ENCODE assay signal across 10 cellular contexts in the genomic region with DNA sequence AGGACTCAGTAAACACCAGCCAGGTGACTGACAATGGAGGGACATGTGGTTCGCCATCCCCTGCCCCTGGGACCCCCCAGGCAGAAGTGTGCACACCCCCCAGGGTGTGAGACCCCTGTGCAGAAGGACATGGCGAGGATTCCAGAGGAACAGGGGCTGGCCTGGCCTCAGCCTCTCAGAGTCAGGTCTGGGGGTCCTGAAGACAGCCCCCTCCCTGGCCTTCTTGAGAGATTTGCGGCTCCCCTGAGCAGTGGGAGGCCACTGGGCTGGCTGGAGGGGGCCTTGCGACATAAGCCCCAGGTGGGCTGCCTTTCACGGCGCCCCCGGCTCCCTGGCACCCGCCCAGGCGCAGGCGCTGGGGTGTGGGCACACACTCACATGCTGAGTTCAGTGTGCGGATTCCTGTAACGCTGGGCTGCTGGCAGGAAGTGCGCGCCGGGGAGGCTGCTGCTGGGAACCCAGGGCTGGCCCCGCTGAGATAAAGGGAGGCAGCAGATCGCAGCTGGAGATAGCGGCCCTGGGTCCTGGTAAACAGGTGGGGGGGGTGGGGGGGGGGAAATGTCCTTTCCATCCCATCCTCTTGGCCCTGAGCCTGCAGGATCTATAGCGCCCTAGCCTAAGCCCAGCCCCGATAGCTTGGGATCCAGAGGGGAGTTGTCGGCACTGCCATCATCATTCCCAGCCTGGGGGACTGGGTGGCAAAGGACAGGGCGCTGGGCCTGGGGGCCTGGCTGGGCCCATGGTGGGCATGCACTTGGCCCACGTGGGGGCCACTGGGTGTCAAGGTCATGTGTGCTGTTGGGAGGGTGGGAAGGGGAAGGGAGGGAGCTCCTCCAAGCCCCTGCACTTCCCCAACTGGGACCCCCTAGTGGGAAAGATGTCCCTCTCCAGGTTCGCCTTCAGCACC. TPM values are rescaled to one million over a fixed set of nuclear protein-coding genes. Genes with fewer than 3 reads are reported as not detected.
DNase-seq lines count a peak whose midpoint lies in the region; ATAC-seq and TF ChIP-seq lines count a peak whose summit lies in the region.
"Had no signal": no experiment of that assay in that cellular context is flagged by ENCODE, and none has a peak within 500 bp of the region (broad histone marks: within the 10 kb centered on the region; RNA-seq: fewer than 3 reads in every experiment).

No MANE protein-coding gene starts in this region.

- intact Hi-C loops in sigmoid colon (cut with DNase I), result no loop called here

- no peaks in the 10 kb centered on the region for H3K27me3 ChIP-seq in effector memory CD4-positive, alpha-beta T cell (replicated peaks; ENCODE audit: control insufficient read depth, insufficient read depth, low read length, poor library complexity, severe bottlenecking)
- peaks cover 0 to 17% (median 5%) of the 10 kb centered on the region in 3 donors for H3K27me3 ChIP-seq in sigmoid colon

- TF ChIP-seq EP300 in sigmoid colon (IDR thresholded peaks at IDR 0.05), result peak in 1 of 4 donors; percentile 66

- no peaks in the 10 kb centered on the region for H3K9me3 ChIP-seq in KOPT-K1 (ENCODE audit: insufficient read depth, low read length, poor library complexity, severe bottlenecking)
- no peaks in the 10 kb centered on the region for H3K9me3 ChIP-seq in effector memory CD4-positive, alpha-beta T cell (ENCODE audit: control insufficient read depth, low read length)
- H3K9me3 ChIP-seq in sigmoid colon, result no peaks in the 10 kb centered on the region

- peak overlapping the region; percentile 25 for H3K27ac ChIP-seq in KOPT-K1 (ENCODE audit: low read depth, low read length, poor library complexity, severe bottlenecking)
- peak overlapping the region; percentile 67 for H3K27ac ChIP-seq in effector memory CD4-positive, alpha-beta T cell (ENCODE audit: insufficient read depth, low read length, poor library complexity, severe bottlenecking)
- peak overlapping the region in 3 of 4 donors; percentile 14 to 64 (median 37) for H3K27ac ChIP-seq in sigmoid colon

- WGBS in sigmoid colon, 2 donors, result 36 to 59% methylated on average over 24 of the region's 24 CpGs

- peaks cover 68% of the 10 kb centered on the region for H3K4me1 ChIP-seq in effector memory CD4-positive, alpha-beta T cell (ENCODE audit: control insufficient read depth, insufficient read depth, low read length, poor library complexity, severe bottlenecking)
- peaks cover 0 to 9% (median 5%) of the 10 kb centered on the region in 4 donors for H3K4me1 ChIP-seq in sigmoid colon

- no peak for TF ChIP-seq POLR2A in sigmoid colon (IDR thresholded peaks at IDR 0.05)

- ATAC-seq in HG02588 (IDR thresholded peaks at IDR 0.05; ENCODE audit: unreplicated experiment) (no peak), GM18870 (IDR thresholded peaks at IDR 0.05; ENCODE audit: unreplicated experiment) (no peak)

- TF ChIP-seq CTCF in sigmoid colon (IDR thresholded peaks at IDR 0.05) (no peak), foreskin fibroblast (IDR thresholded peaks at IDR 0.05; ENCODE audit: low read depth, low read length) (no peak)

- DNase-seq in activated CD4-positive, alpha-beta T cell treated with anti-CD3 and anti-CD28 coated beads for 1 hour, result peak; percentile 56
- DNase-seq in effector memory CD4-positive, alpha-beta T cell, result peak in 2 of 3 donors; percentile 36 to 43
- no peak for DNase-seq in sigmoid colon
- DNase-seq in hypothalamus (lab: John Stamatoyannopoulos, UW), result no peak
- no peak for DNase-seq in foreskin fibroblast

- H3K4me3 ChIP-seq in effector memory CD4-positive, alpha-beta T cell (ENCODE audit: insufficient read depth, low read depth, low read length, poor library complexity, severe bottlenecking), result peak overlapping the region; percentile 45
- no peak overlapping the region for H3K4me3 ChIP-seq in sigmoid colon
- H3K4me3 ChIP-seq in foreskin fibroblast (ENCODE audit: low read depth in 1 of 2, low read length in 2 of 2), result no peak overlapping the region

- H3K36me3 ChIP-seq in KOPT-K1 (ENCODE audit: insufficient read depth, low read length), result no peaks in the 10 kb centered on the region
- H3K36me3 ChIP-seq in effector memory CD4-positive, alpha-beta T cell (ENCODE audit: control insufficient read depth, insufficient read depth, low read length), result no peaks in the 10 kb centered on the region
- H3K36me3 ChIP-seq in sigmoid colon, result no peaks in the 10 kb centered on the region

RNA-seq across cellular contexts. Expression of a gene that starts 27.1 kb away (rescaled TPM):
- total RNA-seq in sigmoid colon, result not detected
- polyA plus RNA-seq in sigmoid colon, result under 1 TPM in 1 of 3 donors, not detected in 2; 0.04 TPM
- total RNA-seq: HT1080, myocyte had no signal

RNA-seq across cellular contexts. Expression of a gene that starts 44.5 kb away (rescaled TPM):
- 1 to 10 TPM in 1 of 4 donors, under 1 TPM in 3; 0.16 to 3.1 (median 0.32) TPM for total RNA-seq in sigmoid colon
- 10 to 100 TPM in 2 of 3 donors, 1 to 10 TPM in 1; 3.6 to 33.5 (median 10.6) TPM for polyA plus RNA-seq in sigmoid colon

Comparison
In these comparisons a context has a peak if more than half of its experiments do, and no peak if none do; other contexts are left out.
1. DNase-seq: peak in activated CD4-positive, alpha-beta T cell treated with anti-CD3 and anti-CD28 coated beads for 1 hour (single experiment) and effector memory CD4-positive, alpha-beta T cell (2 of 3); none in sigmoid colon (single experiment), hypothalamus (0 of 51) and foreskin fibroblast (0 of 2).
2. Peak in every context shown above with its lines, with median percentiles within 50 percentile points of each other: H3K27ac ChIP-seq.